Comparison of ENCODE assay signal across 21 cellular contexts in the genomic region with DNA sequence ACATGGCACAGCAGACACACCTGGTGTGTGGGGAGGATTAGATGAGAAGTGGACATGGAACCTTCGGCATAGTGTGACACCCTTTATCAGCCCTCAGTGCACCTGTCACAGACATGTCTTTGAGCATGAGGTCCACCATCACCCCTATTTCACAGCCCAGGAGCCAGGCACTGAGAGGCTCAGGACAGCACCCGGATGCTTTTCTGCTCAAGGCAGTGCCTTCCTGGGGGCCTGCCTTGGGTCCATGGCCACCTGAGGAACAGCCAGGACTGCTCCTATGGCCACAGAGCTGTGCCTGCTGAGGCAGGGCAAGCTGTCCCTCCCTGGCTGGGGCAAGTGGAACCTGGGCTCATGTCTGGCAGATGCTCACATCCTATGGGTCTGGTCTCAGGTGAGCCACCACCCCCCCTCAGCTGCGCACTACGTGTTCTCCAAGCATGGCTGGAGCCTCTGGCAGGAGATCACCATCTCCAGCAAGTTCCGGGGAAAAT.
"Had no signal": no experiment of that assay in that cellular context is flagged by ENCODE, and none has a peak within 500 bp of the region (broad histone marks: within the 10 kb centered on the region; RNA-seq: fewer than 3 reads in every experiment).

No MANE protein-coding gene starts in this region.

- H3K36me3 Mint-ChIP-seq: natural killer cell had no signal

- H3K4me1 Mint-ChIP-seq: mesothelial cell of epicardium; stimulated activated memory B cell treated with anti-CD40 and anti-IgM and Interleukin-4, amounts not matched to agents 10 μg/mL and 1 μg/mL and 100 μg/mL, for 72 hours had no signal

- DNase-seq: activated CD8-positive, alpha-beta memory T cell treated with anti-CD3 and anti-CD28 coated beads, Interleukin-2, amount 50 U/mL, for 4 hours; activated naive CD4-positive, alpha-beta T cell treated with Interleukin-2 at 50 U/mL for 16 hours; activated T-cell treated with anti-CD3 and anti-CD28 coated beads, Interleukin-2, amount 50 U/mL, for 4 hours; amygdala; effector CD4-positive, alpha-beta T cell; erythroblast; foreskin fibroblast; natural killer cell; stimulated activated CD4-positive, alpha-beta T cell treated with anti-CD3 and anti-CD28 coated beads, Interleukin-2, amount 100 ng/mL, for 24 hours; upper lobe of left lung; WERI-Rb-1 had no signal

- H3K4me3 Mint-ChIP-seq: activated T-cell treated with anti-CD3 and anti-CD28 coated beads, Interleukin-2, amount 50 U/mL, for 4 hours; dendritic cell treated with granulocyte-macrophage colony-stimulating factor and Interleukin-4, amounts not matched to agents 40 ng/mL and 50 ng/mL, for 4 days; mesothelial cell of epicardium; natural killer cell; stimulated activated memory B cell treated with anti-CD40 and anti-IgM and Interleukin-4, amounts not matched to agents 10 μg/mL and 1 μg/mL and 100 μg/mL, for 72 hours had no signal

- H3K4me3 ChIP-seq: lung, right lobe of liver, skin epidermis, thoracic aorta, upper lobe of left lung had no signal

- H3K27ac Mint-ChIP-seq: dendritic cell treated with granulocyte-macrophage colony-stimulating factor and Interleukin-4, amounts not matched to agents 40 ng/mL and 50 ng/mL, for 4 days; mesothelial cell of epicardium; stimulated activated memory B cell treated with anti-CD40 and anti-IgM and Interleukin-4, amounts not matched to agents 10 μg/mL and 1 μg/mL and 100 μg/mL, for 72 hours had no signal

- H3K27me3 Mint-ChIP-seq: dendritic cell treated with granulocyte-macrophage colony-stimulating factor and Interleukin-4, amounts not matched to agents 40 ng/mL and 50 ng/mL, for 4 days; stimulated activated memory B cell treated with anti-CD40 and anti-IgM and Interleukin-4, amounts not matched to agents 10 μg/mL and 1 μg/mL and 100 μg/mL, for 72 hours; T-cell had no signal

- H3K27ac ChIP-seq: neutrophil, right lobe of liver, skin epidermis, thoracic aorta, upper lobe of left lung, WERI-Rb-1 had no signal

- H3K9me3 Mint-ChIP-seq: activated T-cell treated with anti-CD3 and anti-CD28 coated beads, Interleukin-2, amount 50 U/mL, for 4 hours; dendritic cell treated with granulocyte-macrophage colony-stimulating factor and Interleukin-4, amounts not matched to agents 40 ng/mL and 50 ng/mL, for 4 days; natural killer cell; stimulated activated memory B cell treated with anti-CD40 and anti-IgM and Interleukin-4, amounts not matched to agents 10 μg/mL and 1 μg/mL and 100 μg/mL, for 72 hours; T-cell had no signal

- H3K4me1 ChIP-seq: upper lobe of left lung had no signal

- H3K27me3 ChIP-seq: neutrophil, right lobe of liver, upper lobe of left lung had no signal

- H3K9me3 ChIP-seq: neutrophil, right lobe of liver, thoracic aorta, upper lobe of left lung had no signal

- H3K36me3 ChIP-seq: neutrophil, right lobe of liver had no signal

- ATAC-seq: activated T-cell treated with anti-CD3 and anti-CD28 coated beads, Interleukin-2, amount 50 U/mL, for 4 hours; left lobe of liver; natural killer cell; right lobe of liver; stimulated activated memory B cell treated with anti-CD40 and anti-IgM and Interleukin-4, amounts not matched to agents 10 μg/mL and 1 μg/mL and 100 μg/mL, for 72 hours had no signal
